ENCODE assay signal across 10 cellular contexts in genomic region chr19:29945433-29945832, GRCh38. TPM values are rescaled to one million over a fixed set of nuclear protein-coding genes. Genes with fewer than 3 reads are reported as not detected.
DNase-seq lines count a peak whose midpoint lies in the region; ATAC-seq and TF ChIP-seq lines count a peak whose summit lies in the region.
"Had no signal": no experiment of that assay in that cellular context is flagged by ENCODE, and none has a peak within 500 bp of the region (broad histone marks: within the 10 kb centered on the region; RNA-seq: fewer than 3 reads in every experiment).

No MANE protein-coding gene starts in this region.

- no peaks in the 10 kb centered on the region for H4K20me1 ChIP-seq in DOHH2 (ENCODE audit: control insufficient read depth, insufficient read depth, low read depth, low read length)
- peaks cover 9% of the 10 kb centered on the region for H4K20me1 ChIP-seq in mammary epithelial cell (ENCODE audit: insufficient read depth, low read length)

- H3K9me2 ChIP-seq in DOHH2 (replicated peaks; ENCODE audit: control insufficient read depth, low read length) = no peaks in the 10 kb centered on the region

- H3K36me3 ChIP-seq in DOHH2 (ENCODE audit: control insufficient read depth, low read length) (peaks cover 28% of the 10 kb centered on the region), mammary epithelial cell (ENCODE audit: insufficient read depth, low read length) (no peaks in the 10 kb centered on the region), psoas muscle (ENCODE audit: insufficient read depth in 1 of 2, low read depth in 1 of 2) (no peaks in the 10 kb centered on the region)
- H3K36me3 ChIP-seq: brain microvascular endothelial cell had no signal

- no peak overlapping the region for H3K4me3 ChIP-seq in DOHH2 (ENCODE audit: low read length)
- H3K4me3 ChIP-seq in mammary epithelial cell (replicated peaks in 1 of 3; ENCODE audit: insufficient read depth in 1 of 3, low read depth in 2 of 3, low read length in 3 of 3) = no peak overlapping the region
- no peak overlapping the region for H3K4me3 ChIP-seq in psoas muscle
- H3K4me3 ChIP-seq: SJCRH30 had no signal

- in situ Hi-C loops in mammary epithelial cell (cut with MboI; ENCODE audit: low sequenced_read_pairs in 2 of 2) = no loop called here

- no peak for ATAC-seq in psoas muscle

- H2AFZ ChIP-seq in mammary epithelial cell (ENCODE audit: low read depth, low read length) = no peak overlapping the region

- CTCF ChIA-PET in mammary epithelial cell (lab: Charles Lee; ENCODE audit: low non-redundant PET) = interaction anchor here (0.6 kb wide), 1 partner anchor 21 kb away, joined by 6 read pairs; no protein-coding TSS in a partner anchor

- intact Hi-C loops in mammary epithelial cell (cut with micrococcal nuclease) (no loop called here), psoas muscle (cut with DNase I) (no loop called here)

- H3K27ac ChIP-seq in DOHH2 (ENCODE audit: low read depth, low read length) = no peak overlapping the region
- H3K27ac ChIP-seq in mammary epithelial cell (ENCODE audit: insufficient read depth, low read depth, low read length) = no peak overlapping the region
- H3K27ac ChIP-seq in psoas muscle = peak overlapping the region; percentile 14
- no peak overlapping the region for H3K27ac ChIP-seq in substantia nigra (ENCODE audit: low read depth, low read length, poor library complexity, severe bottlenecking)
- H3K27ac ChIP-seq: brain microvascular endothelial cell, SJCRH30 had no signal

- WGBS in mammary epithelial cell (ENCODE audit: low coverage, missing lambda C conversion rate) = 61% methylated on average over 4 of the region's 4 CpGs
- 51 to 65% (median 52%) methylated on average over 4 of the region's 4 CpGs for WGBS in psoas muscle, 3 donors

- H3K4me2 ChIP-seq in DOHH2 (ENCODE audit: low read length) (0 out of 2 replicates have a peak overlapping the region, but pooled peaks have one; percentile 37), mammary epithelial cell (ENCODE audit: insufficient read depth, low read depth, low read length) (peak overlapping the region; percentile 20)

- no peak overlapping the region for H3K9ac ChIP-seq in mammary epithelial cell (ENCODE audit: insufficient read depth, low read length)

- H3K9me3 ChIP-seq in DOHH2 (ENCODE audit: control insufficient read depth, insufficient read depth, low read length) (peaks cover 3% of the 10 kb centered on the region; the same call in 1 of the 2 replicates), mammary epithelial cell (replicated peaks; ENCODE audit: insufficient read depth, low read length) (no peaks in the 10 kb centered on the region), psoas muscle (no peaks in the 10 kb centered on the region)
- H3K9me3 ChIP-seq: SJCRH30 had no signal

- BruUV-seq in mammary epithelial cell (replicated peaks; lab: Mats Ljungman, UMichigan) = TSS peak; percentile 13

- no peaks in the 10 kb centered on the region for H3K27me3 ChIP-seq in DOHH2 (ENCODE audit: control insufficient read depth, low read length)
- no peaks in the 10 kb centered on the region for H3K27me3 ChIP-seq in mammary epithelial cell (ENCODE audit: insufficient read depth, low read length)
- peaks cover 0 to 2% (median 0%) of the 10 kb centered on the region in 3 donors for H3K27me3 ChIP-seq in psoas muscle (ENCODE audit: insufficient read depth in 3 of 3, low read length in 2 of 3)
- H3K27me3 ChIP-seq: brain microvascular endothelial cell, SJCRH30 had no signal

- 0 out of 2 replicates have a peak, but pooled peaks cover 3% of the 10 kb centered on the region for H3F3A ChIP-seq in DOHH2 (ENCODE audit: control insufficient read depth, insufficient read depth)

- peaks cover 27% of the 10 kb centered on the region for H3K4me1 ChIP-seq in DOHH2 (ENCODE audit: control insufficient read depth, low read length)
- peaks cover 12% of the 10 kb centered on the region for H3K4me1 ChIP-seq in mammary epithelial cell (ENCODE audit: insufficient read depth, low read length)
- H3K4me1 ChIP-seq in psoas muscle = peaks cover 35% of the 10 kb centered on the region

- H3K79me2 ChIP-seq in DOHH2 (ENCODE audit: control insufficient read depth, low read length) (peaks cover 74% of the 10 kb centered on the region), mammary epithelial cell (ENCODE audit: insufficient read depth, low read length) (peaks cover 79% of the 10 kb centered on the region)

- DNase-seq in OCI-M1 (lab: John Stamatoyannopoulos, UW) = peak; percentile 50
- no peak for DNase-seq in mammary epithelial cell
- DNase-seq in psoas muscle = no peak
- no peak for DNase-seq in substantia nigra (lab: John Stamatoyannopoulos, UW)
- no peak for DNase-seq in DMS153 treated with DMSO at 0.1 percent for 48 hours (lab: John Stamatoyannopoulos, UW; ENCODE audit: unreplicated experiment)
- DNase-seq in mesenteric fat pad (ENCODE audit: low spot score) = no peak
- DNase-seq: brain microvascular endothelial cell, NCI-H524, SJCRH30 had no signal

- dilution Hi-C loops in mammary epithelial cell (cut with HindIII; ENCODE audit: low sequenced_read_pairs) = no loop called here

- no peak for TF ChIP-seq CTCF in DOHH2 (IDR thresholded peaks at IDR 0.05; ENCODE audit: low read depth, low read length, poor library complexity, severe bottlenecking)
- TF ChIP-seq CTCF in mammary epithelial cell (conservative IDR thresholded peaks at IDR 0.05 in 1 of 2, IDR thresholded peaks at IDR 0.05 in 1 of 2; ENCODE audit: extremely low read depth in 1 of 2, insufficient read depth in 1 of 2, low read depth in 1 of 2, low read length in 2 of 2) = no peak
- TF ChIP-seq CTCF in psoas muscle (IDR thresholded peaks at IDR 0.05) = no peak

RNA-seq across cellular contexts. Expression of gene URI1, which starts 3.4 kb away (rescaled TPM):
- 10 to 100 TPM; 59.3 to 61.2 TPM for total RNA-seq in mammary epithelial cell
- 46.6 TPM for polyA plus RNA-seq in mammary epithelial cell
- polyA minus RNA-seq in mammary epithelial cell = 118 TPM
- 10 to 100 TPM; 51.4 to 70.4 (median 61.2) TPM for total RNA-seq in psoas muscle
- 10 to 100 TPM; 37.6 to 85.5 (median 43.9) TPM for polyA plus RNA-seq in psoas muscle
- 56.2 TPM for total RNA-seq in mesenteric fat pad
